In the genomic region with DNA sequence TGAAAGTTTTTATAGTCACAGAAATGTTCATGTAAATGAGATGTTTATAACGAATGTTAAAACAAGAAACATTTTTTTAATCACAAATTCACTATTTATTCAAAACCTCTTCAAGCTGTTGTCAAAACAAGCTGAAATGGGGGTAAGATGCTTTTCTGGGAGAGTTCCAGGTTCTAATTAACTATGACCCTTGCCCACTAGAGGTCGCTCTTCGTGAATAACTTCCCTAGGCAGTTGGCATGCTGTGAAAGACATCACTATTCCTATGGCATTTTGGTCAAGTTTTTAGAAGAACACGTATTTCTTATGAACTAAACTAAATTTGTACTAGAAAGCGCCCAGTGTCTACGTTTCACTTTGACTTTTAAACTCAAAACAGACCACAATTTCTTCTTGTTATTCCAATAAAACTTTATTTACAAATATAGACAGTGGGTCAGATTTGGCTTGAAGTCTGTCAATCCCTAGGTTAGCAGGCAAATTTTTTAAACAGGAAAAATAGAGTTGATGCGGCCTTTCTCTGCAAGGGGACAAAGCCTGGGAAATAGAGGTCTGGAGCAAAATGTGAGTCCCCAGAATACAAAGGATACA, we compare ENCODE assay signal across 8 cellular contexts.
A peak's percentile ranks its signal among the peaks of the same experiment; 100 is the strongest.
DNase-seq lines count a peak whose midpoint lies in the region; ATAC-seq and TF ChIP-seq lines count a peak whose summit lies in the region.

No MANE protein-coding gene starts in this region.

- H3K4me2 ChIP-seq in OCI-LY1 (ENCODE audit: low read length), result no peak overlapping the region

- no peaks in the 10 kb centered on the region for H3K9me2 ChIP-seq in OCI-LY1 (ENCODE audit: low read depth, low read length)

- no peaks in the 10 kb centered on the region for H3K79me2 ChIP-seq in OCI-LY1 (ENCODE audit: insufficient read depth, low read length)

- peaks cover 4 to 6% of the 10 kb centered on the region in 2 donors for H3K9me3 Mint-ChIP-seq in activated T-cell treated with anti-CD3 and anti-CD28 coated beads, Interleukin-2, amount 50 U/mL, for 72 hours

- H2AFZ ChIP-seq in OCI-LY1 (ENCODE audit: low read length), result no peak overlapping the region

- peak; percentile 74 for TF ChIP-seq CTCF in OCI-LY1 (IDR thresholded peaks at IDR 0.05; ENCODE audit: low read length)

- WGBS in aorta, 2 donors, result 45 to 47% methylated on average over 7 of the region's 7 CpGs

- H3K4me3 ChIP-seq in OCI-LY1 (ENCODE audit: low read depth, low read length, poor library complexity, severe bottlenecking) (no peak overlapping the region), aorta (ENCODE audit: low read length in 2 of 2) (no peak overlapping the region)

- H4K20me1 ChIP-seq in OCI-LY1 (ENCODE audit: insufficient read depth, low read length), result no peaks in the 10 kb centered on the region

- no peaks in the 10 kb centered on the region for H3F3A ChIP-seq in OCI-LY1 (ENCODE audit: insufficient read depth, low read length)

- H3K4me1 ChIP-seq in OCI-LY1 (ENCODE audit: insufficient read depth, low read length, severe bottlenecking) (peaks cover 8% of the 10 kb centered on the region), aorta (ENCODE audit: control insufficient read depth in 1 of 2, insufficient read depth in 2 of 2, low read length in 2 of 2) (no peaks in the 10 kb centered on the region)

- ATAC-seq in activated T-cell treated with anti-CD3 and anti-CD28 coated beads, Interleukin-2, amount 50 U/mL, for 72 hours (replicated peaks in 1 of 2), result no peak
- ATAC-seq in GM19328 (IDR thresholded peaks at IDR 0.05; ENCODE audit: unreplicated experiment) (no peak), aorta (ENCODE audit: low FRiP score) (no peak)

- peaks cover 11% of the 10 kb centered on the region for H3K9me3 ChIP-seq in OCI-LY1 (ENCODE audit: low read length)
- no peaks in the 10 kb centered on the region for H3K9me3 ChIP-seq in aorta (ENCODE audit: control insufficient read depth, low read length)

- peaks cover 3 to 12% of the 10 kb centered on the region in 2 donors for H3K36me3 Mint-ChIP-seq in activated T-cell treated with anti-CD3 and anti-CD28 coated beads, Interleukin-2, amount 50 U/mL, for 72 hours (ENCODE audit: insufficient read depth in 2 of 2)

- peaks cover 5% of the 10 kb centered on the region; the same call in 1 of the 2 replicates for H3K36me3 ChIP-seq in OCI-LY1 (ENCODE audit: insufficient read depth, low read length)
- H3K36me3 ChIP-seq in aorta (ENCODE audit: control insufficient read depth in 1 of 2, insufficient read depth in 2 of 2, low read length in 1 of 2), result no peaks in the 10 kb centered on the region

- H3K9ac ChIP-seq in OCI-LY1 (ENCODE audit: low read length), result no peak overlapping the region

- H3K4me1 Mint-ChIP-seq in activated T-cell treated with anti-CD3 and anti-CD28 coated beads, Interleukin-2, amount 50 U/mL, for 72 hours (ENCODE audit: low read depth), result peaks cover 14% of the 10 kb centered on the region

- no peak overlapping the region for H3K4me3 Mint-ChIP-seq in activated T-cell treated with anti-CD3 and anti-CD28 coated beads, Interleukin-2, amount 50 U/mL, for 72 hours

- H3K27ac ChIP-seq in OCI-LY1 (ENCODE audit: low read depth, low read length, poor library complexity, severe bottlenecking), result no peak overlapping the region
- no peak overlapping the region for H3K27ac ChIP-seq in aorta (ENCODE audit: low read depth in 1 of 2, low read length in 2 of 2)

- peak overlapping the region; percentile 81 for H3K27ac Mint-ChIP-seq in activated T-cell treated with anti-CD3 and anti-CD28 coated beads, Interleukin-2, amount 50 U/mL, for 72 hours

- H3K27me3 ChIP-seq in OCI-LY1 (ENCODE audit: insufficient read depth, low read length) (no peaks in the 10 kb centered on the region), aorta (ENCODE audit: control insufficient read depth in 1 of 2, insufficient read depth in 2 of 2, low read length in 1 of 2) (no peaks in the 10 kb centered on the region)

- intact Hi-C loops in aorta (cut with DNase I), result no loop called here

- DNase-seq in COLO668 (lab: John Stamatoyannopoulos, UW; ENCODE audit: unreplicated experiment) (peak; percentile 59), HCEC 1CT (peak; percentile 60), germinal center (ENCODE audit: low spot score) (peak; percentile 64), smooth muscle cell of the brain vasculature (ENCODE audit: low read depth, low spot score) (peak; percentile 55), aorta (no peak)
- peak; percentile 58 to 72 for DNase-seq in activated T-cell treated with anti-CD3 and anti-CD28 coated beads, Interleukin-2, amount 50 U/mL, for 72 hours

- H3K27me3 Mint-ChIP-seq in activated T-cell treated with anti-CD3 and anti-CD28 coated beads, Interleukin-2, amount 50 U/mL, for 72 hours (ENCODE audit: low read depth), result peaks cover 5% of the 10 kb centered on the region

Comparison
In these comparisons a context has a peak if more than half of its experiments do, and no peak if none do; other contexts are left out.
1. DNase-seq: peak in COLO668 (single experiment), HCEC 1CT (single experiment), activated T-cell treated with anti-CD3 and anti-CD28 coated beads, Interleukin-2, amount 50 U/mL, for 72 hours (2 of 2), germinal center (single experiment) and smooth muscle cell of the brain vasculature (single experiment); none in aorta (0 of 2).